Comparison of ENCODE assay signal across 8 cellular contexts in genomic region chr11:117232022-117232878, GRCh38. TPM values are rescaled to one million over a fixed set of nuclear protein-coding genes. Genes with fewer than 3 reads are reported as not detected.
DNase-seq lines count a peak whose midpoint lies in the region; ATAC-seq and TF ChIP-seq lines count a peak whose summit lies in the region.

Gene PCSK7 (minus strand): TSS chr11:117232073. CDS start chr11:117229844, 2,229 bp downstream.
Gene RNF214 (plus strand): TSS chr11:117232671. CDS start chr11:117234273, 1,602 bp downstream.

- 0% methylated on average over 47 of the region's 104 CpGs for WGBS in lower leg skin, 2 donors

- H3K4me3 ChIP-seq in dorsolateral prefrontal cortex, result peak within 1 kb of the TSS; percentile 63 to 99 (median 92)
- peak within 1 kb of the TSS; percentile 79 for H3K4me3 ChIP-seq in lower leg skin (ENCODE audit: low read depth, poor library complexity, severe bottlenecking)

- peak; percentile 78 for ATAC-seq in GM18909 (IDR thresholded peaks at IDR 0.05; ENCODE audit: poor library complexity, unreplicated experiment)
- peak; percentile 69 for ATAC-seq in HG03175 (IDR thresholded peaks at IDR 0.05; ENCODE audit: unreplicated experiment)

- no peak for TF ChIP-seq POLR2A in lower leg skin (IDR thresholded peaks at IDR 0.05)

- TF ChIP-seq CTCF in dorsolateral prefrontal cortex (IDR thresholded peaks at IDR 0.05 in 54 of 56, conservative IDR thresholded peaks at IDR 0.05 in 2 of 56; ENCODE audit: low read depth in 1 of 56, partially characterized antibody in 56 of 56) (peak; percentile 27 to 99 (median 86)), lower leg skin (IDR thresholded peaks at IDR 0.05) (peak in 2 of 3 donors; percentile 28 to 71)

- no peaks in the 10 kb centered on the region for H3K27me3 ChIP-seq in dorsolateral prefrontal cortex

- H3K27ac ChIP-seq in dorsolateral prefrontal cortex, result peak within 1 kb of the TSS; percentile 60 to 99 (median 96)

- intact Hi-C loops in dorsolateral prefrontal cortex (cut with DNase I), result loop anchor here (1.0 to 10.0 kb wide), 5 partner anchors 55 to 583 kb away; partner anchors contain the start of genes BACE1 (in 2 of the 2), SIDT2 (in 1 of the 2) and ZPR1 (in 1 of the 2)
- intact Hi-C loops in lower leg skin (cut with DNase I; ENCODE audit: low total_unique reads), result no loop called here

- DNase-seq in AG20443 (ENCODE audit: low spot score), result peak; percentile 98
- peak; percentile 67 for DNase-seq in NCI-H510A treated with DMSO at 0.1 percent for 48 hours (lab: John Stamatoyannopoulos, UW)
- peak; percentile 52 to 63 for DNase-seq in activated CD4-positive, alpha-beta T cell treated with anti-CD3 and anti-CD28 coated beads, Interleukin-2, amount 50 U/mL, for 4 hours
- DNase-seq in dorsolateral prefrontal cortex, result peak; percentile 70 to 93 (median 82)
- peak; percentile 55 to 95 for DNase-seq in lower leg skin (ENCODE audit: low spot score in 2 of 2)
- peak; percentile 61 to 71 for DNase-seq in stimulated activated CD4-positive, alpha-beta T cell treated with anti-CD3 and anti-CD28 coated beads, Interleukin-4, amount 100 ng/mL, for 48 hours (ENCODE audit: low read depth in 2 of 2)

RNA-seq across cellular contexts. Expression of gene PCSK7, which starts in this region (rescaled TPM):
- total RNA-seq in dorsolateral prefrontal cortex (100 to 1,000 TPM in 1 of 120 experiments, 10 to 100 TPM in 119; 41.1 to 101 (median 67.5) TPM), lower leg skin (10 to 100 TPM; 37.6 to 83.2 (median 56.0) TPM)

RNA-seq across cellular contexts. Expression of gene RNF214, which starts in this region (rescaled TPM):
- 10 to 100 TPM; 29.4 to 57.9 (median 42.5) TPM for total RNA-seq in dorsolateral prefrontal cortex
- total RNA-seq in lower leg skin, result 10 to 100 TPM in 1 of 4 donors, 1 to 10 TPM in 3; 7.4 to 11.3 (median 9.5) TPM

Comparison
In these comparisons a context has a peak if more than half of its experiments do, and no peak if none do; other contexts are left out.
1. Peak in every context shown above with its lines: DNase-seq, ATAC-seq, H3K4me3 ChIP-seq and H3K27ac ChIP-seq.